In the genomic region with DNA sequence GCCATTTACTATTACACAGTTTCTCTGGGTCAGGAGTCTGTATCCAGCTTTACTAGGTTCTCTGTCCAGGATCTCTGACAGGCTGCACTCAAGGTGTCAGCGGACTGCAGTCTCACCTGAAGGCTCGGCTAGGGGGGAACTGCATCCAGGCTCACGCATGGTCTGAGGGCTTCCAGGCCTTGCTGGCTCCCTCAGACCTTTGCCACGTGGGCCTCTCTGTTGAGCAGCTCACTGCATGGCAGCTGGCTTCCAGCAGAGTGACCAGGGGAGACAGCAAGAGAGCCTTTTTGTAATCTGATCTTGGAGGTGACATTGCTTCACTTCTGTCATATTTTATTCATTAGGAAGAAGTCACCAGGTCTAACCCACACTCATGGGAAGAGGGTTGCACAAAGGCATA, we compare ENCODE assay signal across 23 cellular contexts.
"Had no signal": no experiment of that assay in that cellular context is flagged by ENCODE, and none has a peak within 500 bp of the region (broad histone marks: within the 10 kb centered on the region; RNA-seq: fewer than 3 reads in every experiment).

No MANE protein-coding gene starts in this region.

- H3K4me3 Mint-ChIP-seq: activated naive CD4-positive, alpha-beta T cell treated with anti-CD3 and anti-CD28 coated beads for 36 hours; activated naive CD8-positive, alpha-beta T cell treated with anti-CD3 and anti-CD28 coated beads, Interleukin-2, amount 10 ng/mL, durations not matched to agents 7 days and 5 days; activated T-helper 1 cell treated with anti-CD3 and anti-CD28 coated beads, Interleukin-12 subunit alpha, Interleukin-12 subunit beta, Interleukin-2, Interleukin-4 antibody, amounts not matched to agents 30 ng/mL and 10 ng/mL and 1 ng/mL, durations not matched to agents 14 hours and 24 hours and 36 hours; natural killer cell; stimulated activated naive CD8-positive, alpha-beta T cell treated with anti-CD3 and anti-CD28 coated beads, Interleukin-15, Interleukin-2, amounts not matched to agents 100 ng/mL and 50 ng/mL, for 24 hours; type B pancreatic cell had no signal

- H3K4me1 Mint-ChIP-seq: activated naive CD8-positive, alpha-beta T cell treated with anti-CD3 and anti-CD28 coated beads, Interleukin-2, amount 10 ng/mL, durations not matched to agents 7 days and 5 days; natural killer cell had no signal

- H3K27me3 Mint-ChIP-seq: activated naive CD8-positive, alpha-beta T cell treated with anti-CD3 and anti-CD28 coated beads, Interleukin-2, amount 10 ng/mL, durations not matched to agents 7 days and 5 days had no signal

- H3K36me3 ChIP-seq: left lung, lower lobe of right lung, neutrophil, uterus had no signal

- H3K9me3 ChIP-seq: lower lobe of right lung, neutrophil, uterus had no signal

- H3K4me3 ChIP-seq: left lung, lower lobe of right lung, skin epidermis, uterus had no signal

- H3K27ac Mint-ChIP-seq: activated naive CD4-positive, alpha-beta T cell treated with anti-CD3 and anti-CD28 coated beads for 36 hours; activated naive CD8-positive, alpha-beta T cell treated with anti-CD3 and anti-CD28 coated beads, Interleukin-2, amount 10 ng/mL, durations not matched to agents 7 days and 5 days; activated T-helper 1 cell treated with anti-CD3 and anti-CD28 coated beads, Interleukin-12 subunit alpha, Interleukin-12 subunit beta, Interleukin-2, Interleukin-4 antibody, amounts not matched to agents 30 ng/mL and 10 ng/mL and 1 ng/mL, durations not matched to agents 14 hours and 24 hours and 36 hours; natural killer cell; progenitor cell of endocrine pancreas; stimulated activated naive CD8-positive, alpha-beta T cell treated with anti-CD3 and anti-CD28 coated beads, Interleukin-15, Interleukin-2, amounts not matched to agents 100 ng/mL and 50 ng/mL, for 24 hours; type B pancreatic cell had no signal

- H3K36me3 Mint-ChIP-seq: activated naive CD8-positive, alpha-beta T cell treated with anti-CD3 and anti-CD28 coated beads, Interleukin-2, amount 10 ng/mL, durations not matched to agents 7 days and 5 days; natural killer cell; type B pancreatic cell had no signal

- H3K9me3 Mint-ChIP-seq: activated naive CD4-positive, alpha-beta T cell treated with anti-CD3 and anti-CD28 coated beads for 36 hours; stimulated activated naive CD8-positive, alpha-beta T cell treated with anti-CD3 and anti-CD28 coated beads, Interleukin-15, Interleukin-2, amounts not matched to agents 100 ng/mL and 50 ng/mL, for 24 hours; type B pancreatic cell had no signal

- DNase-seq: activated CD4-positive, alpha-beta T cell treated with anti-CD3 and anti-CD28 coated beads for 48 hours; activated CD4-positive, alpha-beta T cell treated with anti-CD3 and anti-CD28 coated beads, Interleukin-2, amount 50 U/mL, for 48 hours; activated CD8-positive, alpha-beta memory T cell treated with anti-CD3 and anti-CD28 coated beads for 24 hours; activated effector memory CD4-positive, alpha-beta T cell treated with anti-CD3 and anti-CD28 coated beads, Interleukin-2, amount 50 U/mL, for 16 hours; activated naive CD4-positive, alpha-beta T cell treated with anti-CD3 and anti-CD28 coated beads for 36 hours; activated naive CD8-positive, alpha-beta T cell treated with anti-CD3 and anti-CD28 coated beads, Interleukin-2, amount 10 ng/mL, durations not matched to agents 7 days and 5 days; caudate nucleus; cortex of kidney; kidney glomerular epithelial cell; left lung; lower lobe of right lung; mesenchymal stem cell; natural killer cell; retina; stimulated activated CD4-positive, alpha-beta T cell treated with anti-CD3 and anti-CD28 coated beads, Interleukin-12 subunit alpha, Interleukin-12 subunit beta, amount 100 ng/mL, for 4 hours; stimulated activated CD4-positive, alpha-beta T cell treated with anti-CD3 and anti-CD28 coated beads, Interleukin-4, amount 100 ng/mL, for 1 hour; uterus had no signal

- H3K27ac ChIP-seq: left lung, lower lobe of right lung, neutrophil, skin epidermis, uterus had no signal

- H3K27me3 ChIP-seq: left lung, uterus had no signal

- H3K4me1 ChIP-seq: left lung, lower lobe of right lung, uterus had no signal
